ENCODE assay signal across 8 cellular contexts in genomic region chr10:96374639-96374984, GRCh38. TPM values are rescaled to one million over a fixed set of nuclear protein-coding genes. Genes with fewer than 3 reads are reported as not detected.
DNase-seq lines count a peak whose midpoint lies in the region; ATAC-seq and TF ChIP-seq lines count a peak whose summit lies in the region.

No MANE protein-coding gene starts in this region.

- CTCF ChIA-PET in activated B cell treated with CpG ODN at 0.5 μM for 24 hours (lab: Charles Lee), result interaction anchor here (0.8 to 1.6 kb wide), 9 partner anchors 8 to 182 kb away, joined by 3 to 12 read pairs (median 4); partner anchors contain the start of gene TLL2

- intact Hi-C loops in activated B cell treated with CpG ODN at 0.5 μM for 24 hours (cut with micrococcal nuclease), result no loop called here
- intact Hi-C loops in tibial artery (cut with DNase I; ENCODE audit: low total_unique reads), result no loop called here

- no peaks in the 10 kb centered on the region for H3K36me3 Mint-ChIP-seq in activated T-cell treated with anti-CD3 and anti-CD28 coated beads, Interleukin-2, amount 50 U/mL, for 72 hours (ENCODE audit: insufficient read depth in 2 of 2)
- H3K36me3 Mint-ChIP-seq in activated B cell treated with CpG ODN at 0.5 μM for 24 hours (ENCODE audit: low read depth), result no peaks in the 10 kb centered on the region

- H3K9me3 ChIP-seq in tibial artery, result no peaks in the 10 kb centered on the region

- TF ChIP-seq CTCF in activated B cell treated with CpG ODN at 0.5 μM for 24 hours (IDR thresholded peaks at IDR 0.05) (no peak), tibial artery (IDR thresholded peaks at IDR 0.05) (no peak)

- peaks cover 0 to 15% (median 6%) of the 10 kb centered on the region in 4 donors for H3K4me1 ChIP-seq in tibial artery

- peak overlapping the region; percentile 68 to 75 for H3K4me3 Mint-ChIP-seq in activated T-cell treated with anti-CD3 and anti-CD28 coated beads, Interleukin-2, amount 50 U/mL, for 72 hours
- H3K4me3 Mint-ChIP-seq in activated B cell treated with CpG ODN at 0.5 μM for 24 hours, result peak overlapping the region; percentile 78

- H3K27me3 Mint-ChIP-seq in activated T-cell treated with anti-CD3 and anti-CD28 coated beads, Interleukin-2, amount 50 U/mL, for 72 hours (ENCODE audit: low read depth), result peaks cover 11% of the 10 kb centered on the region
- H3K27me3 Mint-ChIP-seq in activated B cell treated with CpG ODN at 0.5 μM for 24 hours, result peaks cover 13% of the 10 kb centered on the region

- peaks cover 5% of the 10 kb centered on the region for H3K4me1 Mint-ChIP-seq in activated T-cell treated with anti-CD3 and anti-CD28 coated beads, Interleukin-2, amount 50 U/mL, for 72 hours (ENCODE audit: low read depth)
- H3K4me1 Mint-ChIP-seq in activated B cell treated with CpG ODN at 0.5 μM for 24 hours, result peaks cover 6% of the 10 kb centered on the region

- no peak for ATAC-seq in activated T-cell treated with anti-CD3 and anti-CD28 coated beads, Interleukin-2, amount 50 U/mL, for 72 hours (replicated peaks in 1 of 2)
- ATAC-seq in activated B cell treated with CpG ODN at 0.5 μM for 24 hours (ENCODE audit: low read depth), result no peak

- no peaks in the 10 kb centered on the region for H3K36me3 ChIP-seq in tibial artery

- no peaks in the 10 kb centered on the region for H3K9me3 Mint-ChIP-seq in activated T-cell treated with anti-CD3 and anti-CD28 coated beads, Interleukin-2, amount 50 U/mL, for 72 hours
- no peaks in the 10 kb centered on the region for H3K9me3 Mint-ChIP-seq in activated B cell treated with CpG ODN at 0.5 μM for 24 hours

- peak overlapping the region; percentile 38 to 50 for H3K4me3 ChIP-seq in tibial artery

- H3K27ac Mint-ChIP-seq in activated T-cell treated with anti-CD3 and anti-CD28 coated beads, Interleukin-2, amount 50 U/mL, for 72 hours, result no peak overlapping the region
- H3K27ac Mint-ChIP-seq in activated B cell treated with CpG ODN at 0.5 μM for 24 hours, result no peak overlapping the region

- H3K27me3 ChIP-seq in tibial artery, result peaks cover 0 to 26% of the 10 kb centered on the region in 2 donors

- no peak for DNase-seq in activated T-cell treated with anti-CD3 and anti-CD28 coated beads, Interleukin-2, amount 50 U/mL, for 72 hours
- no peak for DNase-seq in activated T-cell treated with anti-CD3 and anti-CD28 coated beads for 4 hours
- DNase-seq in activated B cell treated with CpG ODN at 0.5 μM for 24 hours, result no peak
- DNase-seq in iPS-NIHi11 (ENCODE audit: low spot score), result peak; percentile 38
- no peak for DNase-seq in tibial artery
- no peak for DNase-seq in NOMO-1 (lab: John Stamatoyannopoulos, UW; ENCODE audit: unreplicated experiment in 2 of 2)
- DNase-seq in A172 (ENCODE audit: low spot score), result no peak
- no peak for DNase-seq in effector CD4-positive, alpha-beta T cell

- POLR2A ChIA-PET in activated B cell treated with CpG ODN at 0.5 μM for 24 hours (lab: Charles Lee), result interaction anchor here (0.5 to 1.0 kb wide), 3 partner anchors 168 to 245 kb away, joined by 3 to 16 read pairs (median 7); no protein-coding TSS in a partner anchor

- no peak overlapping the region for H3K27ac ChIP-seq in tibial artery

RNA-seq across cellular contexts. Expression of gene OPALIN, which starts 15.8 kb away (rescaled TPM):
- total RNA-seq in activated T-cell treated with anti-CD3 and anti-CD28 coated beads, Interleukin-2, amount 50 U/mL, for 72 hours, result not detected
- total RNA-seq in activated B cell treated with CpG ODN at 0.5 μM for 24 hours, result not detected in 2 replicates
- total RNA-seq in A172 (2014; rRNA removed; shearing (Covaris generic)), result not detected in 2 replicates
